1 cellular context compared by ENCODE assay signal in genomic region chr13:112959701-112960542, GRCh38.
TF ChIP-seq lines count a peak whose summit lies in the region.

No MANE protein-coding gene starts in this region.

TF ChIP-seq in HepG2, 621 proteins besides CTCF, POLR2A, EP300 and RAD21 (continued from another document):
- TF ChIP-seq ZNF687 (CRISPR knock-in tag; IDR thresholded peaks at IDR 0.05) = no peak
- TF ChIP-seq PAXIP1 (CRISPR knock-in tag; conservative IDR thresholded peaks at IDR 0.05) = no peak
- TF ChIP-seq ZNF737 (CRISPR knock-in tag; IDR thresholded peaks at IDR 0.05; ENCODE audit: borderline replicate concordance) = no peak
- TF ChIP-seq ZNF83 (CRISPR knock-in tag; IDR thresholded peaks at IDR 0.05; ENCODE audit: borderline replicate concordance) = no peak
- no peak for TF ChIP-seq HMGXB3 (CRISPR knock-in tag; IDR thresholded peaks at IDR 0.05; ENCODE audit: borderline replicate concordance)
- TF ChIP-seq SP5 (CRISPR knock-in tag; IDR thresholded peaks at IDR 0.05; ENCODE audit: borderline replicate concordance, low read depth) = no peak
- TF ChIP-seq GABPB1 (CRISPR knock-in tag; IDR thresholded peaks at IDR 0.05) = no peak
